11 cellular contexts compared by ENCODE assay signal in the genomic region with DNA sequence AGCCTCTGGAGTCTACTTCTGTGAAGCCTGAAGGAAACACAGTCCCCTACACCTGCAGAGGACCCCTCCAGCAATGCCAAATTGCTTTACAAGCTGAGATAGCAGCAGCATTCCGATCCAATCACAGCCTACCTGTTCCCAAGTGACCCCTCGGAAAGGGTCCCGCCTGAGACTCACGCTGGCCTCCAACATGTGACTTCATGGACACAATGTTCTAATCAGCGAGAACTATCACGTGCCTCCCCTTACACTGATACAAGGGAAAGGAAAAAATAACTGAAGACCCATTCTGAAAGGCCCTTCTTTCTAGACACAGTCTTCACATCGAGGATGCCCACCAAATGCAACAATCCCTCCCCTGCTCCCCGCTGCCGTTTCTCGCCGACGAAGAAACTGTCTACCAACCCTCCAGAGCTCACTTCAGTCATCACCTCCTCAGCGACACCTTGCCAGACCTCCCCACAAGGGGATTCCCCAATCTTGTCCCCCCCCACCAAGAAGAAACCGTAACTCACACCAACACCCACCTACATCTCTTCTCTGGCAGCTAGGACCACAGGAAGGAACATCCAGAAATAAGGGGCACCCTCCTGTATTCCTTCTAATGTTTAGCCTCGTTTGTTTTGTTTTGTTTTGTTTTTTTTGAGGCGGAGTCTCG. TPM values are rescaled to one million over a fixed set of nuclear protein-coding genes. Genes with fewer than 3 reads are reported as not detected.
DNase-seq lines count a peak whose midpoint lies in the region.
"Had no signal": no experiment of that assay in that cellular context is flagged by ENCODE, and none has a peak within 500 bp of the region (broad histone marks: within the 10 kb centered on the region; RNA-seq: fewer than 3 reads in every experiment).

No MANE protein-coding gene starts in this region.

- no peak overlapping the region for H3K27ac Mint-ChIP-seq in activated naive CD8-positive, alpha-beta T cell treated with anti-CD3 and anti-CD28 coated beads for 36 hours

- H3K4ac ChIP-seq in neuronal stem cell (ENCODE audit: low read length), result no peak overlapping the region

- H3K27me3 Mint-ChIP-seq in activated naive CD8-positive, alpha-beta T cell treated with anti-CD3 and anti-CD28 coated beads for 36 hours, result no peaks in the 10 kb centered on the region

- no peak overlapping the region for H3K4me2 ChIP-seq in neuronal stem cell (ENCODE audit: insufficient read depth, low read length, poor library complexity, severe bottlenecking)

- H2AK5ac ChIP-seq in neuronal stem cell (ENCODE audit: low read depth, low read length), result peak overlapping the region; percentile 57

- no peaks in the 10 kb centered on the region for H3K9me3 Mint-ChIP-seq in activated naive CD8-positive, alpha-beta T cell treated with anti-CD3 and anti-CD28 coated beads for 36 hours

- H3K4me1 ChIP-seq in neuronal stem cell (ENCODE audit: control insufficient read depth in 2 of 2, insufficient read depth in 1 of 2, low read depth in 1 of 2, low read length in 2 of 2), result peaks cover 9 to 11% of the 10 kb centered on the region in 2 donors

- H3K4me3 Mint-ChIP-seq in activated naive CD8-positive, alpha-beta T cell treated with anti-CD3 and anti-CD28 coated beads for 36 hours, result peak overlapping the region; percentile 53

- peak overlapping the region; percentile 54 for H2BK15ac ChIP-seq in neuronal stem cell (ENCODE audit: low read length)

- H3K36me3 ChIP-seq in neuronal stem cell (replicated peaks in 1 of 2; ENCODE audit: control insufficient read depth in 2 of 2, insufficient read depth in 2 of 2, low read length in 2 of 2), result peaks cover 0 to 9% of the 10 kb centered on the region in 2 donors
- H3K36me3 ChIP-seq: Peyer's patch had no signal

- no peak overlapping the region for H3K27ac ChIP-seq in neuronal stem cell (replicated peaks; ENCODE audit: low read length)
- H3K27ac ChIP-seq: body of pancreas had no signal

- H3K9me3 ChIP-seq in neuronal stem cell (replicated peaks in 1 of 2; ENCODE audit: control insufficient read depth in 2 of 2, insufficient read depth in 1 of 2, low read depth in 1 of 2, low read length in 2 of 2), result peaks cover 0 to 4% of the 10 kb centered on the region in 2 donors
- H3K9me3 ChIP-seq: body of pancreas, Peyer's patch had no signal

- no peak overlapping the region for H3K23ac ChIP-seq in neuronal stem cell (ENCODE audit: low read depth, low read length, poor library complexity)

- no peak overlapping the region for H3K9ac ChIP-seq in neuronal stem cell (ENCODE audit: low read depth, low read length, poor library complexity)

- no peak overlapping the region for H3K14ac ChIP-seq in neuronal stem cell (ENCODE audit: low read length)

- no peak overlapping the region for H4K8ac ChIP-seq in neuronal stem cell (ENCODE audit: low read depth, low read length)

- no peak overlapping the region for H3K4me3 ChIP-seq in neuronal stem cell (ENCODE audit: low read length in 2 of 2)
- H3K4me3 ChIP-seq: body of pancreas had no signal

- peaks cover 2% of the 10 kb centered on the region for H3K79me1 ChIP-seq in neuronal stem cell (ENCODE audit: low read depth, low read length)

- in situ Hi-C loops in G401 (cut with HindIII; ENCODE audit: low sequenced_read_pairs), result no loop called here

- H2BK5ac ChIP-seq in neuronal stem cell (ENCODE audit: low read length), result no peak overlapping the region

- H2BK12ac ChIP-seq in neuronal stem cell (ENCODE audit: low read length), result no peak overlapping the region

- peak; percentile 67 for DNase-seq in ELF-1 (ENCODE audit: low read depth, low spot score)
- peak; percentile 50 for DNase-seq in GM19238 (ENCODE audit: insufficient read length, low spot score)
- DNase-seq in activated naive CD8-positive, alpha-beta T cell treated with anti-CD3 and anti-CD28 coated beads for 36 hours, result no peak
- no peak for DNase-seq in neuronal stem cell (ENCODE audit: low spot score)
- DNase-seq in NCI-H128 (lab: John Stamatoyannopoulos, UW; ENCODE audit: unreplicated experiment), result no peak
- no peak for DNase-seq in G401 (ENCODE audit: low spot score)
- DNase-seq in UCSD-AML1 (lab: John Stamatoyannopoulos, UW; ENCODE audit: unreplicated experiment), result no peak
- DNase-seq: body of pancreas, GF-D8, NCI-H1105 treated with DMSO at 0.1 percent for 48 hours had no signal

- H3K4me1 Mint-ChIP-seq in activated naive CD8-positive, alpha-beta T cell treated with anti-CD3 and anti-CD28 coated beads for 36 hours, result peaks cover 15% of the 10 kb centered on the region

- H3K18ac ChIP-seq in neuronal stem cell (ENCODE audit: low read length), result no peak overlapping the region

- H3K27me3 ChIP-seq in neuronal stem cell (ENCODE audit: control insufficient read depth in 3 of 3, insufficient read depth in 3 of 3, low read depth in 1 of 3, low read length in 3 of 3), result no peaks in the 10 kb centered on the region
- H3K27me3 ChIP-seq: body of pancreas, Peyer's patch had no signal

- no peak overlapping the region for H4K91ac ChIP-seq in neuronal stem cell (ENCODE audit: low read depth, low read length, poor library complexity)

- peaks cover 11% of the 10 kb centered on the region for H3K36me3 Mint-ChIP-seq in activated naive CD8-positive, alpha-beta T cell treated with anti-CD3 and anti-CD28 coated beads for 36 hours

- WGBS in neuronal stem cell (ENCODE audit: extremely low coverage in 2 of 2, insufficient read length in 2 of 2, insufficient replicate concordance in 1 of 2), 2 donors, result no CpG with 5 or more reads among the region's 17 CpGs

- H2AFZ ChIP-seq in neuronal stem cell (ENCODE audit: low read length), result no peak overlapping the region

- no peak overlapping the region for H2BK120ac ChIP-seq in neuronal stem cell (ENCODE audit: low read depth, low read length)

RNA-seq across cellular contexts. Expression of a gene that starts 1.8 kb away (rescaled TPM):
- total RNA-seq in activated naive CD8-positive, alpha-beta T cell treated with anti-CD3 and anti-CD28 coated beads for 36 hours, result 10 to 100 TPM; 45.6 to 48.7 TPM
- 10.4 TPM for polyA plus RNA-seq in neuronal stem cell (2013, experiment 1 of 2)
- 12.5 TPM for polyA plus RNA-seq in neuronal stem cell (2013, experiment 2 of 2)
- 52.9 and 74.2 TPM in 2 replicates for total RNA-seq in G401 (2014; rRNA removed; shearing (Covaris generic))

RNA-seq across cellular contexts. Expression of a gene that starts 42.2 kb away (rescaled TPM):
- total RNA-seq in activated naive CD8-positive, alpha-beta T cell treated with anti-CD3 and anti-CD28 coated beads for 36 hours, result 100 to 1,000 TPM; 315 to 319 TPM
- polyA plus RNA-seq in neuronal stem cell (2013, experiment 1 of 2), result 81.1 TPM
- polyA plus RNA-seq in neuronal stem cell (2013, experiment 2 of 2), result 83.2 TPM
- 217 and 294 TPM in 2 replicates for total RNA-seq in G401 (2014; rRNA removed; shearing (Covaris generic))

Comparison
In these comparisons a context has a peak if more than half of its experiments do, and no peak if none do; other contexts are left out.
1. DNase-seq: peak in ELF-1 (single experiment) and GM19238 (single experiment); none in activated naive CD8-positive, alpha-beta T cell treated with anti-CD3 and anti-CD28 coated beads for 36 hours (single experiment), neuronal stem cell (single experiment), NCI-H128 (single experiment), G401 (single experiment) and UCSD-AML1 (single experiment).